In genomic region chr2:217062774-217063173, GRCh38 we compare ENCODE assay signal across 1 cellular context.
TF ChIP-seq lines count a peak whose summit lies in the region.

No MANE protein-coding gene starts in this region.

TF ChIP-seq in GM23338, 12 proteins besides CTCF, POLR2A, EP300 and RAD21 (continued from another document):
- TF ChIP-seq REST (IDR thresholded peaks at IDR 0.05; ENCODE audit: unreplicated experiment) = no peak
